In genomic region chr5:140295414-140295813, GRCh38 we compare ENCODE assay signal across 1 cellular context.
A peak's percentile ranks its signal among the peaks of the same experiment; 100 is the strongest.
TF ChIP-seq lines count a peak whose summit lies in the region.

No MANE protein-coding gene starts in this region.

TF ChIP-seq in HEK293, 187 proteins besides CTCF, POLR2A, EP300 and RAD21 (continued from another document and continues in another):
- peak; percentile 87 for TF ChIP-seq ATF2 (tag by site-specific recombination; IDR thresholded peaks at IDR 0.05; ENCODE audit: low read depth)
- TF ChIP-seq PRDM6 (tag by site-specific recombination; IDR thresholded peaks at IDR 0.05), result peak; percentile 100
- TF ChIP-seq GFI1B (tag by site-specific recombination; IDR thresholded peaks at IDR 0.05), result no peak
- peak; percentile 87 for TF ChIP-seq ZNF600 (tag by site-specific recombination; IDR thresholded peaks at IDR 0.05)
- TF ChIP-seq SCRT1 (tag by site-specific recombination; IDR thresholded peaks at IDR 0.05; ENCODE audit: borderline replicate concordance), result no peak
- no peak for TF ChIP-seq ZNF350 (tag by site-specific recombination; IDR thresholded peaks at IDR 0.05)
- peak; percentile 62; the same call in 1 of the 2 replicates for TF ChIP-seq KLF17 (tag by site-specific recombination; IDR thresholded peaks at IDR 0.05)
- no peak for TF ChIP-seq ZNF140 (tag by site-specific recombination; IDR thresholded peaks at IDR 0.05)
- peak; percentile 97 for TF ChIP-seq ZNF184 (tag by site-specific recombination; IDR thresholded peaks at IDR 0.05)
- no peak for TF ChIP-seq ZNF223 (tag by site-specific recombination; IDR thresholded peaks at IDR 0.05)
- TF ChIP-seq ELK4 (IDR thresholded peaks at IDR 0.05; ENCODE audit: borderline replicate concordance, low read depth, low read length), result no peak
- TF ChIP-seq ZNF518A (tag by site-specific recombination; conservative IDR thresholded peaks at IDR 0.05; ENCODE audit: low read depth), result 0 out of 2 replicates have a peak, but pooled peaks have one; percentile 48
- TF ChIP-seq ZNF394 (tag by site-specific recombination; IDR thresholded peaks at IDR 0.05; ENCODE audit: borderline replicate concordance), result peak; percentile 63; the same call in 1 of the 2 replicates
- no peak for TF ChIP-seq ZNF768 (tag by site-specific recombination; IDR thresholded peaks at IDR 0.05)
- TF ChIP-seq ZNF214 (tag by site-specific recombination; IDR thresholded peaks at IDR 0.05; ENCODE audit: borderline replicate concordance), result peak; percentile 82; the same call in 1 of the 2 replicates
- no peak for TF ChIP-seq ZNF585B (tag by site-specific recombination; IDR thresholded peaks at IDR 0.05)
- peak; percentile 76; the same call in 1 of the 2 replicates for TF ChIP-seq ZNF549 (tag by site-specific recombination; IDR thresholded peaks at IDR 0.05)
- 0 out of 2 replicates have a peak, but pooled peaks have one; percentile 46 for TF ChIP-seq PRDM4 (tag by site-specific recombination; IDR thresholded peaks at IDR 0.05)
- TF ChIP-seq ZNF561 (tag by site-specific recombination; IDR thresholded peaks at IDR 0.05; ENCODE audit: borderline replicate concordance), result peak; percentile 83; the same call in 1 of the 2 replicates
- TF ChIP-seq KLF16 (tag by site-specific recombination; IDR thresholded peaks at IDR 0.05), result peak; percentile 52; the same call in 1 of the 2 replicates
- TF ChIP-seq ZNF624 (tag by site-specific recombination; IDR thresholded peaks at IDR 0.05), result no peak
- peak; percentile 96 for TF ChIP-seq ZBTB44 (tag by site-specific recombination; IDR thresholded peaks at IDR 0.05)
- peak; percentile 33; the same call in 1 of the 2 replicates for TF ChIP-seq ZNF335 (tag by site-specific recombination; conservative IDR thresholded peaks at IDR 0.05)
- TF ChIP-seq REST (tag by site-specific recombination; IDR thresholded peaks at IDR 0.05), result no peak
- TF ChIP-seq ZNF18 (tag by site-specific recombination; IDR thresholded peaks at IDR 0.05), result no peak
- TF ChIP-seq ZNF433 (tag by site-specific recombination; IDR thresholded peaks at IDR 0.05; ENCODE audit: low read depth), result no peak
- peak; percentile 87 for TF ChIP-seq ZFP69B (tag by site-specific recombination; IDR thresholded peaks at IDR 0.05)
- TF ChIP-seq ZNF155 (tag by site-specific recombination; IDR thresholded peaks at IDR 0.05), result no peak
- TF ChIP-seq ZSCAN30 (tag by site-specific recombination; IDR thresholded peaks at IDR 0.05), result peak; percentile 69; the same call in 1 of the 2 replicates
- TF ChIP-seq ZBTB6 (tag by site-specific recombination; IDR thresholded peaks at IDR 0.05), result peak; percentile 22; the same call in 1 of the 2 replicates
- no peak for TF ChIP-seq ZNF112 (tag by site-specific recombination; IDR thresholded peaks at IDR 0.05)
